In genomic region chr22:39318507-39319283, GRCh38 we compare ENCODE assay signal across 8 cellular contexts. TPM values are rescaled to one million over a fixed set of nuclear protein-coding genes. Genes with fewer than 3 reads are reported as not detected.
DNase-seq lines count a peak whose midpoint lies in the region; ATAC-seq, FAIRE-seq and TF ChIP-seq lines count a peak whose summit lies in the region.

No MANE protein-coding gene starts in this region.

- TF ChIP-seq CTCF in pancreas (IDR thresholded peaks at IDR 0.05): no peak

- peak; percentile 36 for DNase-seq in activated CD4-positive, alpha-beta T cell treated with anti-CD3 and anti-CD28 coated beads, Interleukin-2, amount 50 U/mL, for 1 hour
- peak; percentile 55 for DNase-seq in foreskin melanocyte
- no peak for DNase-seq in pancreas
- DNase-seq in occipital lobe (lab: John Stamatoyannopoulos, UW): no peak
- DNase-seq in NCI-H187 (lab: John Stamatoyannopoulos, UW): no peak

- peak overlapping the region; percentile 92 to 100 (median 96) for H3K27ac ChIP-seq in pancreas

- H3K9me3 ChIP-seq in pancreas: no peaks in the 10 kb centered on the region

- WGBS in pancreas, 2 donors: 1% methylated on average over 26 of the region's 26 CpGs

- H3K27me3 ChIP-seq in pancreas: no peaks in the 10 kb centered on the region

- no peak for FAIRE-seq in pancreas (lab: Jason Lieb, UNC)

- H3K36me3 ChIP-seq in pancreas: peaks cover 19 to 35% (median 28%) of the 10 kb centered on the region in 3 donors

- intact Hi-C loops in pancreas (cut with DNase I): loop anchor here in 1 of 3 donors (10.0 kb wide), 1 partner anchor 206 kb away; the partner anchor contains the start of gene ATF4

- ATAC-seq in GM18502 (IDR thresholded peaks at IDR 0.05; ENCODE audit: poor library complexity, unreplicated experiment) (peak; percentile 6), HG03135 (IDR thresholded peaks at IDR 0.05; ENCODE audit: unreplicated experiment) (peak; percentile 21), pancreas (peak; percentile 8 to 17 (median 15)), HG02678 (IDR thresholded peaks at IDR 0.05; ENCODE audit: unreplicated experiment) (no peak)

- H3K4me1 ChIP-seq in pancreas: peaks cover 0 to 33% (median 29%) of the 10 kb centered on the region in 3 donors

- H3K4me3 ChIP-seq in pancreas: peak overlapping the region; percentile 57 to 84 (median 77)

RNA-seq across cellular contexts. Expression of gene RPL3, which starts 0.7 kb away (rescaled TPM):
- total RNA-seq in pancreas: 1,000 to 10,000 TPM; 1,199 to 2,601 (median 1,706) TPM
- 1,000 to 10,000 TPM; 1,506 to 2,659 TPM for polyA plus RNA-seq in pancreas
- 1,406 TPM for total RNA-seq in occipital lobe

RNA-seq across cellular contexts. Expression of gene SYNGR1, which starts 31.1 kb away (rescaled TPM):
- total RNA-seq in pancreas (10 to 100 TPM; 12.2 to 26.8 (median 15.7) TPM), occipital lobe (63.9 TPM)
- polyA plus RNA-seq in pancreas: 10 to 100 TPM; 18.0 to 19.3 TPM

Comparison
In these comparisons a context has a peak if more than half of its experiments do, and no peak if none do; other contexts are left out.
1. DNase-seq: peak in activated CD4-positive, alpha-beta T cell treated with anti-CD3 and anti-CD28 coated beads, Interleukin-2, amount 50 U/mL, for 1 hour (single experiment) and foreskin melanocyte (single experiment); none in pancreas (0 of 6), occipital lobe (single experiment) and NCI-H187 (0 of 2).